Comparison of ENCODE assay signal across 9 cellular contexts in genomic region chr7:29337628-29338116, GRCh38.
A peak's percentile ranks its signal among the peaks of the same experiment; 100 is the strongest.
DNase-seq lines count a peak whose midpoint lies in the region; ATAC-seq lines count a peak whose summit lies in the region.
"Had no signal": no experiment of that assay in that cellular context is flagged by ENCODE, and none has a peak within 500 bp of the region (broad histone marks: within the 10 kb centered on the region; RNA-seq: fewer than 3 reads in every experiment).

No MANE protein-coding gene starts in this region.

- no peak for ATAC-seq in GM21723 (IDR thresholded peaks at IDR 0.05; ENCODE audit: unreplicated experiment)

- no peaks in the 10 kb centered on the region for H3K9me3 Mint-ChIP-seq in activated CD4-positive, alpha-beta T cell treated with anti-CD3 and anti-CD28 coated beads, Interleukin-2, amount 10 ng/mL, durations not matched to agents 7 days and 5 days
- H3K9me3 Mint-ChIP-seq in dendritic cell treated with granulocyte-macrophage colony-stimulating factor and Interleukin-4, amounts not matched to agents 40 ng/mL and 50 ng/mL, for 4 days: no peaks in the 10 kb centered on the region
- H3K9me3 Mint-ChIP-seq: naive B cell had no signal

- no peaks in the 10 kb centered on the region for H3K36me3 Mint-ChIP-seq in activated CD4-positive, alpha-beta T cell treated with anti-CD3 and anti-CD28 coated beads, Interleukin-2, amount 10 ng/mL, durations not matched to agents 7 days and 5 days (ENCODE audit: low read depth)
- peaks cover 41% of the 10 kb centered on the region for H3K36me3 Mint-ChIP-seq in dendritic cell treated with granulocyte-macrophage colony-stimulating factor and Interleukin-4, amounts not matched to agents 40 ng/mL and 50 ng/mL, for 4 days (ENCODE audit: low read depth)
- H3K36me3 Mint-ChIP-seq: naive B cell had no signal

- POLR2A ChIA-PET in activated CD4-positive, alpha-beta T cell treated with anti-CD3 and anti-CD28 coated beads, Interleukin-2, amount 10 ng/mL, durations not matched to agents 7 days and 5 days (lab: Charles Lee): no interaction called here

- H3K4me1 Mint-ChIP-seq in activated CD4-positive, alpha-beta T cell treated with anti-CD3 and anti-CD28 coated beads, Interleukin-2, amount 10 ng/mL, durations not matched to agents 7 days and 5 days: peaks cover 38% of the 10 kb centered on the region
- H3K4me1 Mint-ChIP-seq in dendritic cell treated with granulocyte-macrophage colony-stimulating factor and Interleukin-4, amounts not matched to agents 40 ng/mL and 50 ng/mL, for 4 days (ENCODE audit: low read depth): peaks cover 51% of the 10 kb centered on the region

- no peaks in the 10 kb centered on the region for H3K27me3 Mint-ChIP-seq in activated CD4-positive, alpha-beta T cell treated with anti-CD3 and anti-CD28 coated beads, Interleukin-2, amount 10 ng/mL, durations not matched to agents 7 days and 5 days
- no peaks in the 10 kb centered on the region for H3K27me3 Mint-ChIP-seq in dendritic cell treated with granulocyte-macrophage colony-stimulating factor and Interleukin-4, amounts not matched to agents 40 ng/mL and 50 ng/mL, for 4 days
- H3K27me3 Mint-ChIP-seq: naive B cell had no signal

- peak overlapping the region; percentile 24 for H3K4me3 Mint-ChIP-seq in activated CD4-positive, alpha-beta T cell treated with anti-CD3 and anti-CD28 coated beads, Interleukin-2, amount 10 ng/mL, durations not matched to agents 7 days and 5 days
- H3K4me3 Mint-ChIP-seq in dendritic cell treated with granulocyte-macrophage colony-stimulating factor and Interleukin-4, amounts not matched to agents 40 ng/mL and 50 ng/mL, for 4 days: no peak overlapping the region

- H3K27ac Mint-ChIP-seq in activated CD4-positive, alpha-beta T cell treated with anti-CD3 and anti-CD28 coated beads, Interleukin-2, amount 10 ng/mL, durations not matched to agents 7 days and 5 days: peak overlapping the region; percentile 87
- H3K27ac Mint-ChIP-seq in dendritic cell treated with granulocyte-macrophage colony-stimulating factor and Interleukin-4, amounts not matched to agents 40 ng/mL and 50 ng/mL, for 4 days: peak overlapping the region; percentile 17

- intact Hi-C loops in dendritic cell treated with granulocyte-macrophage colony-stimulating factor and Interleukin-4, amounts not matched to agents 40 ng/mL and 50 ng/mL, for 4 days (cut with micrococcal nuclease): no loop called here

- peak; percentile 68 for DNase-seq in activated CD4-positive, alpha-beta T cell treated with anti-CD3 and anti-CD28 coated beads, Interleukin-2, amount 10 ng/mL, durations not matched to agents 7 days and 5 days
- DNase-seq in activated CD4-positive, alpha-beta T cell treated with anti-CD3 and anti-CD28 coated beads, Interleukin-2, amount 50 U/mL, for 4 hours: no peak
- peak; percentile 8 for DNase-seq in T-helper 22 cell (ENCODE audit: low read depth)
- DNase-seq in stimulated activated CD8-positive, alpha-beta memory T cell treated with anti-CD3 and anti-CD28 coated beads, Interleukin-7, amount 100 ng/mL, for 4 hours (ENCODE audit: low read depth in 2 of 2): peak; percentile 15 to 23
- DNase-seq in NCI-H2107 treated with DMSO at 0.1 percent for 48 hours (lab: John Stamatoyannopoulos, UW; ENCODE audit: unreplicated experiment): no peak
- DNase-seq in DMS153 treated with DMSO at 0.1 percent for 48 hours (lab: John Stamatoyannopoulos, UW; ENCODE audit: unreplicated experiment): no peak
- DNase-seq: naive B cell had no signal

- CTCF ChIA-PET in activated CD4-positive, alpha-beta T cell treated with anti-CD3 and anti-CD28 coated beads, Interleukin-2, amount 10 ng/mL, durations not matched to agents 7 days and 5 days (lab: Charles Lee): no interaction called here

Comparison
In these comparisons a context has a peak if more than half of its experiments do, and no peak if none do; other contexts are left out.
1. DNase-seq: peak in activated CD4-positive, alpha-beta T cell treated with anti-CD3 and anti-CD28 coated beads, Interleukin-2, amount 10 ng/mL, durations not matched to agents 7 days and 5 days (single experiment), T-helper 22 cell (single experiment) and stimulated activated CD8-positive, alpha-beta memory T cell treated with anti-CD3 and anti-CD28 coated beads, Interleukin-7, amount 100 ng/mL, for 4 hours (2 of 2); none in activated CD4-positive, alpha-beta T cell treated with anti-CD3 and anti-CD28 coated beads, Interleukin-2, amount 50 U/mL, for 4 hours (0 of 2), NCI-H2107 treated with DMSO at 0.1 percent for 48 hours (single experiment) and DMS153 treated with DMSO at 0.1 percent for 48 hours (single experiment).